17 cellular contexts compared by ENCODE assay signal in the genomic region with DNA sequence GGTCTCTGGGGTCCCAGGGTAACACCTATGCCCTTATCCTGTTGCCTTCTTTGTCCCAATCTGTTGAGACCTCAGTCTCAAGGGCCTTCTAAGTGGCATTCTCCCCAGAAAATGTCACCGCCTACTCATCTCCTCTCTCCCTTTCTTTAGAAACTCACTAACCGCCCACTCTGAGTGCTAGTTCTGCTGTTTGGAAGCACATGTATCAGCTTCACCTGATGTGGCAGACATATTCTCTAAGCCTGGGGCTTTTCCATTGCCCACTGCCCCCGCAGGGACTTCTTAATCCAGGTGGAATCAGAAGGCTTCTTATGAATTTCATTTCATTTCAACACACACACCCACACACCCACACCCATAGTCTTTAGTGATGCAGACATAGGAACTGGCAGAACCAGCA.
DNase-seq lines count a peak whose midpoint lies in the region; ATAC-seq and TF ChIP-seq lines count a peak whose summit lies in the region.
"Had no signal": no experiment of that assay in that cellular context is flagged by ENCODE, and none has a peak within 500 bp of the region (broad histone marks: within the 10 kb centered on the region; RNA-seq: fewer than 3 reads in every experiment).

No MANE protein-coding gene starts in this region.

- H3K27ac ChIP-seq in BLaER1 (no peak overlapping the region), dorsolateral prefrontal cortex (peak overlapping the region in 1 of 59 donors; percentile 27)
- H3K27ac ChIP-seq: BLaER1 treated with 17β-estradiol and CSF1 and Interleukin-3, amounts not matched to agents 10 nM and 100 nM had no signal

- H3K4me3 ChIP-seq in BLaER1 (no peak overlapping the region), dorsolateral prefrontal cortex (no peak overlapping the region)
- H3K4me3 ChIP-seq: BLaER1 treated with 17β-estradiol and CSF1 and Interleukin-3, amounts not matched to agents 10 nM and 100 nM; HAP-1 had no signal

- H3K27me3 ChIP-seq in BLaER1 (no peaks in the 10 kb centered on the region), dorsolateral prefrontal cortex (no peaks in the 10 kb centered on the region)
- H3K27me3 ChIP-seq: BLaER1 treated with 17β-estradiol and CSF1 and Interleukin-3, amounts not matched to agents 10 nM and 100 nM had no signal

- no peaks in the 10 kb centered on the region for H3K9me3 ChIP-seq in BLaER1
- H3K9me3 ChIP-seq: BLaER1 treated with 17β-estradiol and CSF1 and Interleukin-3, amounts not matched to agents 10 nM and 100 nM; HAP-1 had no signal

- TF ChIP-seq CTCF in dorsolateral prefrontal cortex (IDR thresholded peaks at IDR 0.05 in 54 of 56, conservative IDR thresholded peaks at IDR 0.05 in 2 of 56; ENCODE audit: low read depth in 1 of 56, partially characterized antibody in 56 of 56) = no peak

- intact Hi-C loops in dorsolateral prefrontal cortex (cut with DNase I) = loop anchor here (2.0 to 10.0 kb wide), 4 partner anchors 158 to 515 kb away; no protein-coding TSS in a partner anchor

- no peaks in the 10 kb centered on the region for H3K36me3 ChIP-seq in BLaER1
- H3K36me3 ChIP-seq: BLaER1 treated with 17β-estradiol and CSF1 and Interleukin-3, amounts not matched to agents 10 nM and 100 nM; HAP-1 had no signal

- H3K4me2 ChIP-seq in BLaER1 = peak overlapping the region; percentile 17; the same call in 1 of the 2 replicates

- DNase-seq in dorsolateral prefrontal cortex (peak in 6 of 10 donors; percentile 31 to 69 (median 52)), putamen (ENCODE audit: low spot score) (peak; percentile 75), DMS153 (lab: John Stamatoyannopoulos, UW) (no peak), NCI-H2227 (lab: John Stamatoyannopoulos, UW; ENCODE audit: unreplicated experiment) (no peak)
- DNase-seq: 8988T; AML-193; Calu3; CD4-positive, alpha-beta T cell; DMS 273 treated with DMSO at 0.1 percent for 48 hours; DND-41; GF-D8; GOT3 had no signal

- peaks cover 5% of the 10 kb centered on the region; the same call in 1 of the 2 replicates for H3K4me1 ChIP-seq in BLaER1
- H3K4me1 ChIP-seq: HAP-1 had no signal

- H3K9ac ChIP-seq in BLaER1 = no peak overlapping the region
- H3K9ac ChIP-seq: BLaER1 treated with 17β-estradiol and CSF1 and Interleukin-3, amounts not matched to agents 10 nM and 100 nM had no signal

- no peaks in the 10 kb centered on the region for H4K20me1 ChIP-seq in BLaER1

- ATAC-seq in GM21360 (IDR thresholded peaks at IDR 0.05; ENCODE audit: unreplicated experiment) (peak; percentile 59), GM19023 (IDR thresholded peaks at IDR 0.05; ENCODE audit: unreplicated experiment) (no peak)

Comparison
In these comparisons a context has a peak if more than half of its experiments do, and no peak if none do; other contexts are left out.
1. DNase-seq: peak in dorsolateral prefrontal cortex (6 of 10) and putamen (single experiment); none in DMS153 (single experiment) and NCI-H2227 (single experiment).